ENCODE assay signal across 8 cellular contexts in genomic region chr2:88627055-88627855, GRCh38. TPM values are rescaled to one million over a fixed set of nuclear protein-coding genes. Genes with fewer than 3 reads are reported as not detected.
A peak's percentile ranks its signal among the peaks of the same experiment; 100 is the strongest.
DNase-seq lines count a peak whose midpoint lies in the region; ATAC-seq and TF ChIP-seq lines count a peak whose summit lies in the region.

Gene EIF2AK3, minus strand, starts transcription at chr2:88627464. Its CDS starts 190 bp downstream, at chr2:88627274.

- TF ChIP-seq CTCF in RWPE2 (IDR thresholded peaks at IDR 0.05; ENCODE audit: poor library complexity, severe bottlenecking) (no peak), fibroblast of mammary gland (conservative IDR thresholded peaks at IDR 0.05; ENCODE audit: control insufficient read depth, insufficient read depth, low read depth, low read length) (no peak)

- intact Hi-C loops in activated T-helper 2 cell treated with anti-CD3 and anti-CD28 coated beads, Interferon-gamma antibody, Interleukin-2, Interleukin-4, amounts not matched to agents 10 μg/mL and 5 μg/mL and 100 μg/mL, durations not matched to agents 14 hours and 24 hours and 36 hours (cut with micrococcal nuclease) = loop anchor here (1.0 to 2.0 kb wide), 4 partner anchors 27 to 64 kb away; partner anchors contain the start of gene RPIA

- peak; percentile 100 for DNase-seq in EH (ENCODE audit: low read depth)
- peak; percentile 100 for DNase-seq in H4 (ENCODE audit: low spot score)
- peak; percentile 98 for DNase-seq in LoVo (ENCODE audit: low spot score)
- DNase-seq in RWPE2 (ENCODE audit: low spot score) = peak; percentile 98
- DNase-seq in activated T-helper 2 cell treated with anti-CD3 and anti-CD28 coated beads, Interferon-gamma antibody, Interleukin-2, Interleukin-4, amounts not matched to agents 10 μg/mL and 5 μg/mL and 100 μg/mL, durations not matched to agents 14 hours and 24 hours and 36 hours (ENCODE audit: low spot score) = peak; percentile 96
- DNase-seq in fibroblast of mammary gland (ENCODE audit: low read depth) = peak; percentile 100
- DNase-seq in naive thymus-derived CD8-positive, alpha-beta T cell = peak; percentile 83 to 99 (median 96)
- DNase-seq in stimulated activated naive CD4-positive, alpha-beta T cell (lab: John Stamatoyannopoulos, UW) = peak; percentile 92 to 99 (median 96)

- peaks cover 8% of the 10 kb centered on the region for H3K36me3 Mint-ChIP-seq in activated T-helper 2 cell treated with anti-CD3 and anti-CD28 coated beads, Interferon-gamma antibody, Interleukin-2, Interleukin-4, amounts not matched to agents 10 μg/mL and 5 μg/mL and 100 μg/mL, durations not matched to agents 14 hours and 24 hours and 36 hours (ENCODE audit: low read depth)
- no peaks in the 10 kb centered on the region for H3K36me3 Mint-ChIP-seq in naive thymus-derived CD8-positive, alpha-beta T cell

- H3K27me3 ChIP-seq in RWPE2 (ENCODE audit: insufficient read depth, poor library complexity, severe bottlenecking) = no peaks in the 10 kb centered on the region

- H3K4me3 Mint-ChIP-seq in activated T-helper 2 cell treated with anti-CD3 and anti-CD28 coated beads, Interferon-gamma antibody, Interleukin-2, Interleukin-4, amounts not matched to agents 10 μg/mL and 5 μg/mL and 100 μg/mL, durations not matched to agents 14 hours and 24 hours and 36 hours (ENCODE audit: low read depth) = peak within 1 kb of the TSS; percentile 89
- peak within 1 kb of the TSS in 8 of 10 donors; percentile 89 to 98 (median 95) for H3K4me3 Mint-ChIP-seq in naive thymus-derived CD8-positive, alpha-beta T cell

- peaks cover 11% of the 10 kb centered on the region for H3K4me1 ChIP-seq in RWPE2 (ENCODE audit: insufficient read depth, poor library complexity, severe bottlenecking)

- peak within 1 kb of the TSS; percentile 87 for H3K27ac Mint-ChIP-seq in activated T-helper 2 cell treated with anti-CD3 and anti-CD28 coated beads, Interferon-gamma antibody, Interleukin-2, Interleukin-4, amounts not matched to agents 10 μg/mL and 5 μg/mL and 100 μg/mL, durations not matched to agents 14 hours and 24 hours and 36 hours
- peak within 1 kb of the TSS in 9 of 10 donors; percentile 89 to 97 (median 95) for H3K27ac Mint-ChIP-seq in naive thymus-derived CD8-positive, alpha-beta T cell

- peaks cover 27% of the 10 kb centered on the region for H3K4me1 Mint-ChIP-seq in activated T-helper 2 cell treated with anti-CD3 and anti-CD28 coated beads, Interferon-gamma antibody, Interleukin-2, Interleukin-4, amounts not matched to agents 10 μg/mL and 5 μg/mL and 100 μg/mL, durations not matched to agents 14 hours and 24 hours and 36 hours (ENCODE audit: low read depth)
- peaks cover 0 to 18% (median 7%) of the 10 kb centered on the region in 4 donors for H3K4me1 Mint-ChIP-seq in naive thymus-derived CD8-positive, alpha-beta T cell

- H3K36me3 ChIP-seq in RWPE2 (ENCODE audit: low read depth) = no peaks in the 10 kb centered on the region

- H3K4me3 ChIP-seq in RWPE2 (ENCODE audit: severe bottlenecking) (peak within 1 kb of the TSS; percentile 93), fibroblast of mammary gland (ENCODE audit: control insufficient read depth, low read depth, low read length) (peak within 1 kb of the TSS; percentile 85)

- H3K9me3 ChIP-seq in RWPE2 (ENCODE audit: severe bottlenecking) = no peaks in the 10 kb centered on the region

- ATAC-seq in RWPE2 (ENCODE audit: low read depth) = peak; percentile 91
- peak; percentile 86 for ATAC-seq in naive thymus-derived CD8-positive, alpha-beta T cell

- POLR2A ChIA-PET in naive thymus-derived CD8-positive, alpha-beta T cell (lab: Charles Lee) = interaction anchor here (1.0 to 3.5 kb wide), 6 partner anchors 9 to 64 kb away, joined by 3 to 32 read pairs (median 4); partner anchors contain the start of gene RPIA

- H3K27ac ChIP-seq in RWPE2 (ENCODE audit: poor library complexity, severe bottlenecking) = peak within 1 kb of the TSS; percentile 65

- H3K9me3 Mint-ChIP-seq in activated T-helper 2 cell treated with anti-CD3 and anti-CD28 coated beads, Interferon-gamma antibody, Interleukin-2, Interleukin-4, amounts not matched to agents 10 μg/mL and 5 μg/mL and 100 μg/mL, durations not matched to agents 14 hours and 24 hours and 36 hours = no peaks in the 10 kb centered on the region
- H3K9me3 Mint-ChIP-seq in naive thymus-derived CD8-positive, alpha-beta T cell = no peaks in the 10 kb centered on the region

- H3K27me3 Mint-ChIP-seq in activated T-helper 2 cell treated with anti-CD3 and anti-CD28 coated beads, Interferon-gamma antibody, Interleukin-2, Interleukin-4, amounts not matched to agents 10 μg/mL and 5 μg/mL and 100 μg/mL, durations not matched to agents 14 hours and 24 hours and 36 hours (ENCODE audit: low read depth) = no peaks in the 10 kb centered on the region
- no peaks in the 10 kb centered on the region for H3K27me3 Mint-ChIP-seq in naive thymus-derived CD8-positive, alpha-beta T cell

RNA-seq across cellular contexts. Expression of gene EIF2AK3, which starts in this region (rescaled TPM):
- 12.7 and 16.6 TPM in 2 replicates for total RNA-seq in H4 (2014; rRNA removed; shearing (Covaris generic))
- 20.0 and 22.5 TPM in 2 replicates for total RNA-seq in activated T-helper 2 cell treated with anti-CD3 and anti-CD28 coated beads, Interferon-gamma antibody, Interleukin-2, Interleukin-4, amounts not matched to agents 10 μg/mL and 5 μg/mL and 100 μg/mL, durations not matched to agents 14 hours and 24 hours and 36 hours
- total RNA-seq in naive thymus-derived CD8-positive, alpha-beta T cell = 10 to 100 TPM; 28.4 to 29.8 TPM
- 1 to 10 TPM; 3.1 to 8.9 (median 3.1) TPM for polyA plus RNA-seq in naive thymus-derived CD8-positive, alpha-beta T cell

Comparison
In these comparisons a context has a peak if more than half of its experiments do, and no peak if none do; other contexts are left out.
1. Peak in every context shown above with its lines: DNase-seq, ATAC-seq, H3K4me3 ChIP-seq and H3K27ac ChIP-seq.